26 cellular contexts compared by ENCODE assay signal in the genomic region with DNA sequence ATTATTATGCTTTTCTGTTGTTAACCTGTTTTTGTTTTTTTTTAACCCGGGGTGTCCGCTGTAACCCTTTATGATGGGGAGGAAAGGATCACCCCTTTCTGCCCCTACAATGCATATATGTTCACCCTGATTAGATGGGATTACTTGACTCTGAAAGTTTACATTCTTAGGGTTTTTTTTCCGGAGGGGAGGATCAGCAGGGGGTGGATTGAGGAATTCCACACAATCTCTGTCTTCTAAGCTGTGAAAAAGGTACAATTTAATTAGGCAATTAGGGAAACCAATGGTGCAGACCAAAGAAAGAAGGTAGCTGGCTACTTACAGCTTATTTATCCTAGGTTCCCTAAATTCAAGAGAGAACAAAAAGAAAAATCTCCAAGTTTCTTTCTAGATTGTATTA. TPM values are rescaled to one million over a fixed set of nuclear protein-coding genes. Genes with fewer than 3 reads are reported as not detected.
A peak's percentile ranks its signal among the peaks of the same experiment; 100 is the strongest.
DNase-seq lines count a peak whose midpoint lies in the region; ATAC-seq and TF ChIP-seq lines count a peak whose summit lies in the region.
"Had no signal": no experiment of that assay in that cellular context is flagged by ENCODE, and none has a peak within 500 bp of the region (broad histone marks: within the 10 kb centered on the region; RNA-seq: fewer than 3 reads in every experiment).

No MANE protein-coding gene starts in this region.

- H3K9me2 ChIP-seq in GM23338 (ENCODE audit: insufficient read depth): no peaks in the 10 kb centered on the region

- no peaks in the 10 kb centered on the region for H3K9me3 ChIP-seq in CD4-positive, alpha-beta T cell (ENCODE audit: control insufficient read depth, low read length)
- H3K9me3 ChIP-seq in BE2C: no peaks in the 10 kb centered on the region
- H3K9me3 ChIP-seq: SJCRH30 had no signal

- peaks cover 87% of the 10 kb centered on the region for H3K36me3 Mint-ChIP-seq in CD4-positive, alpha-beta T cell (ENCODE audit: low read depth)
- H3K36me3 Mint-ChIP-seq in GM23338 (ENCODE audit: low read depth) (no peaks in the 10 kb centered on the region), WTC11 (no peaks in the 10 kb centered on the region)

- H3K27me3 ChIP-seq in CD4-positive, alpha-beta T cell (ENCODE audit: control insufficient read depth, insufficient read depth, low read length): no peaks in the 10 kb centered on the region
- no peaks in the 10 kb centered on the region for H3K27me3 ChIP-seq in GM23338 (ENCODE audit: insufficient read depth)
- no peaks in the 10 kb centered on the region for H3K27me3 ChIP-seq in mesendoderm (ENCODE audit: insufficient read depth, low read length, poor library complexity)
- no peaks in the 10 kb centered on the region for H3K27me3 ChIP-seq in BE2C
- H3K27me3 ChIP-seq: SJCRH30 had no signal

- WGBS in mesendoderm (ENCODE audit: extremely low coverage, insufficient coverage, low lambda C conversion rate): no CpG with 5 or more reads among the region's 3 CpGs

- no peak for DNase-seq in CD4-positive, alpha-beta T cell
- DNase-seq in GM23338 (ENCODE audit: low spot score) (peak; percentile 54), WTC11 (ENCODE audit: low spot score) (no peak), mesendoderm (peak; percentile 90), BE2C (no peak), C1 segment of cervical spinal cord (lab: John Stamatoyannopoulos, UW) (no peak)
- DNase-seq: COR-L47; EL; GF-D8; H7; IMR-90; KG1; NCI-H1048; NCI-H1417; NCI-H1694; NCI-H2029 treated with DMSO at 0.1 percent for 48 hours; NCI-H446 treated with DMSO at 0.1 percent for 48 hours; NCI-H526; NCI-H82; NK-92 treated with Interleukin-12 subunit alpha and Interleukin-12 subunit beta, amount 100 ng/mL, for 24 hours; PC-9; SJCRH30 had no signal

- no peak overlapping the region for H3K4me3 ChIP-seq in GM23338
- H3K4me3 ChIP-seq in mesendoderm (ENCODE audit: low read length): no peak overlapping the region
- H3K4me3 ChIP-seq in BE2C (ENCODE audit: low read depth, low read length): no peak overlapping the region
- H3K4me3 ChIP-seq: PC-9, SJCRH30 had no signal

- H2AFZ ChIP-seq in GM23338: no peak overlapping the region
- H2AFZ ChIP-seq: PC-9 had no signal

- no peaks in the 10 kb centered on the region for H3K27me3 Mint-ChIP-seq in CD4-positive, alpha-beta T cell
- no peaks in the 10 kb centered on the region for H3K27me3 Mint-ChIP-seq in GM23338 (ENCODE audit: insufficient read depth, low read depth, poor library complexity)
- H3K27me3 Mint-ChIP-seq in WTC11 (ENCODE audit: low read depth): no peaks in the 10 kb centered on the region

- no peaks in the 10 kb centered on the region for H3K79me1 ChIP-seq in mesendoderm (ENCODE audit: low read length)

- no peak for TF ChIP-seq CTCF in CD4-positive, alpha-beta T cell (IDR thresholded peaks at IDR 0.05)
- TF ChIP-seq CTCF in GM23338 (conservative IDR thresholded peaks at IDR 0.05; ENCODE audit: low read depth in 2 of 2): no peak
- no peak for TF ChIP-seq CTCF in WTC11 (IDR thresholded peaks at IDR 0.05)
- TF ChIP-seq CTCF in BE2C (IDR thresholded peaks at IDR 0.05; ENCODE audit: low read depth, low read length): no peak

- H3K23ac ChIP-seq in mesendoderm (ENCODE audit: low read length): no peak overlapping the region

- H4K5ac ChIP-seq in mesendoderm (ENCODE audit: low read length): no peak overlapping the region

- H3K4me1 Mint-ChIP-seq in CD4-positive, alpha-beta T cell (ENCODE audit: low read depth): peaks cover 7% of the 10 kb centered on the region
- H3K4me1 Mint-ChIP-seq in GM23338 (peaks cover 17% of the 10 kb centered on the region), WTC11 (peaks cover 21% of the 10 kb centered on the region)

- no peak overlapping the region for H2BK15ac ChIP-seq in mesendoderm (replicated peaks; ENCODE audit: low read depth)

- H3K9ac ChIP-seq in mesendoderm (ENCODE audit: low read length): no peak overlapping the region

- no peaks in the 10 kb centered on the region for H3F3A ChIP-seq in GM23338 (replicated peaks; ENCODE audit: low read depth)

- no peaks in the 10 kb centered on the region for H3K36me3 ChIP-seq in GM23338 (ENCODE audit: insufficient read depth)
- H3K36me3 ChIP-seq in mesendoderm (ENCODE audit: control insufficient read depth, insufficient read depth, low read length): no peaks in the 10 kb centered on the region
- H3K36me3 ChIP-seq in BE2C: peaks cover 23% of the 10 kb centered on the region

- CTCF ChIA-PET in CD4-positive, alpha-beta T cell (lab: Charles Lee): no interaction called here
- CTCF ChIA-PET in WTC11 (lab: Charles Lee): interaction anchor here (0.6 to 1.8 kb wide), 2 partner anchors 32 to 276 kb away, joined by 3 to 7 read pairs; no protein-coding TSS in a partner anchor

- POLR2A ChIA-PET in CD4-positive, alpha-beta T cell (lab: Charles Lee): no interaction called here
- POLR2A ChIA-PET in WTC11 (lab: Charles Lee): no interaction called here

- no peak overlapping the region for H3K4ac ChIP-seq in mesendoderm (ENCODE audit: low read depth, low read length)

- no peak overlapping the region for H4K8ac ChIP-seq in mesendoderm (ENCODE audit: low read depth, low read length)

- H3K4me1 ChIP-seq in GM23338 (ENCODE audit: insufficient read depth) (peaks cover 18% of the 10 kb centered on the region), mesendoderm (ENCODE audit: control insufficient read depth, low read depth, low read length) (peaks cover 4% of the 10 kb centered on the region), BE2C (no peaks in the 10 kb centered on the region; the same call in 1 of the 2 replicates)
- H3K4me1 ChIP-seq: SJCRH30 had no signal

- H4K20me1 ChIP-seq in GM23338 (replicated peaks; ENCODE audit: insufficient read depth): no peaks in the 10 kb centered on the region

- no peak for ATAC-seq in CD4-positive, alpha-beta T cell (ENCODE audit: poor library complexity)
- ATAC-seq in GM23338 (peak; percentile 50; the same call in 2 of the 3 replicates), WTC11 (peak; percentile 52; the same call in 1 of the 2 replicates), GM21381 (IDR thresholded peaks at IDR 0.05; ENCODE audit: unreplicated experiment) (no peak)
- ATAC-seq: Right ventricle myocardium inferior, SK-N-SH treated with all-trans-retinoic acid at 6 μM for 48 hours had no signal

- no peak overlapping the region for H3K4me3 Mint-ChIP-seq in CD4-positive, alpha-beta T cell
- no peak overlapping the region for H3K4me3 Mint-ChIP-seq in GM23338
- no peak overlapping the region for H3K4me3 Mint-ChIP-seq in WTC11
- H3K4me3 Mint-ChIP-seq: CD14-positive monocyte had no signal

- no peaks in the 10 kb centered on the region for H3K9me3 Mint-ChIP-seq in CD4-positive, alpha-beta T cell
- no peaks in the 10 kb centered on the region for H3K9me3 Mint-ChIP-seq in GM23338
- no peaks in the 10 kb centered on the region for H3K9me3 Mint-ChIP-seq in WTC11
- H3K9me3 Mint-ChIP-seq: CD14-positive monocyte had no signal

- H3K79me2 ChIP-seq in GM23338 (replicated peaks; ENCODE audit: insufficient read depth): no peaks in the 10 kb centered on the region
- H3K79me2 ChIP-seq in mesendoderm (ENCODE audit: control insufficient read depth, insufficient read depth, low read length): no peaks in the 10 kb centered on the region

- no peak overlapping the region for H3K27ac ChIP-seq in CD4-positive, alpha-beta T cell (ENCODE audit: low read depth, low read length)
- H3K27ac ChIP-seq in GM23338 (ENCODE audit: low read depth): no peak overlapping the region
- peak overlapping the region; percentile 81 for H3K27ac ChIP-seq in mesendoderm (ENCODE audit: low read depth, low read length)
- H3K27ac ChIP-seq: PC-9, SJCRH30 had no signal

- no peak overlapping the region for H3K56ac ChIP-seq in mesendoderm (ENCODE audit: low read length)

- no peak overlapping the region for H3K18ac ChIP-seq in mesendoderm (ENCODE audit: low read length)

- intact Hi-C loops in CD4-positive, alpha-beta T cell (cut with DNase I, micrococcal nuclease): loop anchor here in 1 of 2 experiments (10.0 kb wide), 1 partner anchor 622 kb away; no protein-coding TSS in a partner anchor

- H2BK120ac ChIP-seq in mesendoderm (ENCODE audit: low read depth, low read length): no peak overlapping the region

- H3K4me2 ChIP-seq in GM23338: no peak overlapping the region
- no peak overlapping the region for H3K4me2 ChIP-seq in mesendoderm (ENCODE audit: low read length)
- H3K4me2 ChIP-seq: PC-9 had no signal

- peak overlapping the region; percentile 9 for H3K27ac Mint-ChIP-seq in CD4-positive, alpha-beta T cell
- no peak overlapping the region for H3K27ac Mint-ChIP-seq in GM23338
- no peak overlapping the region for H3K27ac Mint-ChIP-seq in WTC11

- H2AK5ac ChIP-seq in mesendoderm (ENCODE audit: low read length): no peak overlapping the region

- H2BK5ac ChIP-seq in mesendoderm (ENCODE audit: low read length): no peak overlapping the region

TF ChIP-seq in GM23338, 12 proteins besides CTCF, POLR2A, EP300 and RAD21 (continues in another document):
- TF ChIP-seq NANOG (IDR thresholded peaks at IDR 0.05; ENCODE audit: borderline replicate concordance): no peak

TF ChIP-seq in WTC11, 78 proteins besides CTCF, POLR2A, EP300 and RAD21 (continues in another document):
- TF ChIP-seq, protein P1, sequence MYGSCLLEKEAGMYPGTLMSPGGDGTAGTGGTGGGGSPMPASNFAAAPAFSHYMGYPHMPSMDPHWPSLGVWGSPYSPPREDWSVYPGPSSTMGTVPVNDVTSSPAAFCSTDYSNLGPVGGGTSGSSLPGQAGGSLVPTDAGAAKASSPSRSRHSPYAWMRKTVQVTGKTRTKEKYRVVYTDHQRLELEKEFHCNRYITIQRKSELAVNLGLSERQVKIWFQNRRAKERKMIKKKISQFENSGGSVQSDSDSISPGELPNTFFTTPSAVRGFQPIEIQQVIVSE (CRISPR knock-in tag; IDR thresholded peaks at IDR 0.05; ENCODE audit: borderline replicate concordance): no peak
- TF ChIP-seq CBFB (CRISPR knock-in tag; IDR thresholded peaks at IDR 0.05; ENCODE audit: low read depth) (no peak), RORB (CRISPR knock-in tag; IDR thresholded peaks at IDR 0.05) (no peak)
- TF ChIP-seq, protein P2, sequence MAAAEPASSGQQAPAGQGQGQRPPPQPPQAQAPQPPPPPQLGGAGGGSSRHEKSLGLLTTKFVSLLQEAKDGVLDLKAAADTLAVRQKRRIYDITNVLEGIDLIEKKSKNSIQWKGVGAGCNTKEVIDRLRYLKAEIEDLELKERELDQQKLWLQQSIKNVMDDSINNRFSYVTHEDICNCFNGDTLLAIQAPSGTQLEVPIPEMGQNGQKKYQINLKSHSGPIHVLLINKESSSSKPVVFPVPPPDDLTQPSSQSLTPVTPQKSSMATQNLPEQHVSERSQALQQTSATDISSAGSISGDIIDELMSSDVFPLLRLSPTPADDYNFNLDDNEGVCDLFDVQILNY (CRISPR knock-in tag; IDR thresholded peaks at IDR 0.05): no peak

RNA-seq across cellular contexts. Expression of a gene that starts 58.3 kb away (rescaled TPM):
- total RNA-seq in CD4-positive, alpha-beta T cell: 10 to 100 TPM; 19.9 to 20.0 TPM
- total RNA-seq in GM23338 (2014; rRNA removed; shearing (Covaris generic)): 11.5 and 13.6 TPM in 2 replicates
- 4.8 and 5.2 TPM in 2 replicates for polyA plus RNA-seq in GM23338 (2016; fragmentation: Nextera tagmentation; extraction: Ambion mirVana)
- 10.6 to 13.8 TPM (median 10.6 TPM) in 3 replicates for total RNA-seq in WTC11 (2021)
- 7.4 TPM for polyA plus RNA-seq in mesendoderm (2013, experiment 1 of 2)
- 8.0 TPM for polyA plus RNA-seq in mesendoderm (2013, experiment 2 of 2)
- 32.3 TPM for polyA plus RNA-seq in BE2C (2012; ENCODE audit: insufficient read depth, insufficient read length, low read depth)

Comparison
In these comparisons a context has a peak if more than half of its experiments do, and no peak if none do; other contexts are left out.
1. ATAC-seq: peak in GM23338 (single experiment) and WTC11 (single experiment); none in CD4-positive, alpha-beta T cell (single experiment) and GM21381 (single experiment).
2. DNase-seq: peak in GM23338 (single experiment) and mesendoderm (single experiment); none in CD4-positive, alpha-beta T cell (0 of 10), WTC11 (single experiment), BE2C (single experiment) and C1 segment of cervical spinal cord (0 of 14).